In genomic region chr9:105557804-105558610, GRCh38 we compare ENCODE assay signal across 9 cellular contexts. TPM values are rescaled to one million over a fixed set of nuclear protein-coding genes. Genes with fewer than 3 reads are reported as not detected.
DNase-seq lines count a peak whose midpoint lies in the region; ATAC-seq, FAIRE-seq and TF ChIP-seq lines count a peak whose summit lies in the region.
"Had no signal": no experiment of that assay in that cellular context is flagged by ENCODE, and none has a peak within 500 bp of the region (broad histone marks: within the 10 kb centered on the region; RNA-seq: fewer than 3 reads in every experiment).

Gene FKTN (plus strand): TSS chr9:105558131. CDS start chr9:105575033, 16,902 bp downstream.

- DNase-seq in AG08396 (ENCODE audit: low spot score), result peak; percentile 89
- peak; percentile 82 for DNase-seq in NCI-H226
- peak; percentile 50 to 57 (median 54) for DNase-seq in activated CD4-positive, CD25-positive, alpha-beta regulatory T cell (lab: John Stamatoyannopoulos, UW)
- DNase-seq in central memory CD4-positive, alpha-beta T cell, result peak; percentile 80
- peak; percentile 23 for DNase-seq in keratinocyte (ENCODE audit: low read depth, low spot score)
- peak; percentile 56 to 71 for DNase-seq in stimulated activated CD4-positive, alpha-beta T cell treated with anti-CD3 and anti-CD28 coated beads, Interleukin-15, amount 100 ng/mL, for 1 hour (ENCODE audit: low read depth in 1 of 2, low spot score in 1 of 2)

- peak within 1 kb of the TSS; percentile 69 for H3K9ac ChIP-seq in keratinocyte (ENCODE audit: control insufficient read depth, extremely low read depth, insufficient read depth, low read length)

- H3K79me2 ChIP-seq in keratinocyte (ENCODE audit: control insufficient read depth, insufficient read depth, low read length), result peaks cover 10% of the 10 kb centered on the region

- H3K27me3 ChIP-seq in keratinocyte (ENCODE audit: control insufficient read depth, extremely low read depth, insufficient read depth, low read length), result no peaks in the 10 kb centered on the region

- TF ChIP-seq CTCF in keratinocyte (optimal IDR thresholded peaks at IDR 0.05 in 1 of 3, IDR thresholded peaks at IDR 0.05 in 1 of 3, conservative IDR thresholded peaks at IDR 0.05 in 1 of 3; ENCODE audit: extremely low read depth in 1 of 3, insufficient read depth in 2 of 3, low read length in 3 of 3), result no peak

- dilution Hi-C loops in keratinocyte (cut with MboI; ENCODE audit: extremely low pct_ligation_motif_present, low sequenced_read_pairs), result no loop called here

- peaks cover 0 to under 1% of the 10 kb centered on the region in 2 experiments for H3K36me3 ChIP-seq in keratinocyte (ENCODE audit: control insufficient read depth in 2 of 2, extremely low read depth in 1 of 2, insufficient read depth in 2 of 2, low read length in 2 of 2)

- ATAC-seq in GM18873 (IDR thresholded peaks at IDR 0.05; ENCODE audit: low FRiP score, unreplicated experiment) (peak; percentile 93), HG03135 (IDR thresholded peaks at IDR 0.05; ENCODE audit: unreplicated experiment) (peak; percentile 91)

- no peaks in the 10 kb centered on the region for H3K9me1 ChIP-seq in keratinocyte (ENCODE audit: control insufficient read depth, extremely low read depth, insufficient read depth, low read length)

- H3K27ac ChIP-seq in keratinocyte (ENCODE audit: control insufficient read depth, insufficient read depth, low read length), result peak within 1 kb of the TSS; percentile 52

- peak within 1 kb of the TSS; percentile 99 for H2AFZ ChIP-seq in keratinocyte (ENCODE audit: control insufficient read depth, low read length)

- peak; percentile 81 for FAIRE-seq in keratinocyte (lab: Jason Lieb, UNC)
- FAIRE-seq: TTC549 had no signal

- H3K4me1 ChIP-seq in keratinocyte (ENCODE audit: control insufficient read depth, extremely low read depth, insufficient read depth, low read length), result peaks cover 3% of the 10 kb centered on the region

- H3K9me3 ChIP-seq in keratinocyte (ENCODE audit: control insufficient read depth, low read depth, low read length), result peaks cover 1% of the 10 kb centered on the region

- peak within 1 kb of the TSS; percentile 94 to 95 (median 94) for H3K4me3 ChIP-seq in keratinocyte (ENCODE audit: control insufficient read depth in 2 of 3, extremely low read depth in 1 of 3, insufficient read depth in 2 of 3, low read depth in 1 of 3, low read length in 3 of 3)

- H4K20me1 ChIP-seq in keratinocyte (ENCODE audit: control insufficient read depth, extremely low read depth, insufficient read depth, low read length), result no peaks in the 10 kb centered on the region

- peak within 1 kb of the TSS; percentile 98 for H3K4me2 ChIP-seq in keratinocyte (ENCODE audit: control insufficient read depth, extremely low read depth, insufficient read depth, low read depth, low read length)

RNA-seq across cellular contexts. Expression of gene FKTN, which starts in this region (rescaled TPM):
- 11.0 to 15.9 TPM (median 13.1 TPM) in 3 replicates for polyA plus RNA-seq in keratinocyte
- polyA plus RNA-seq in keratinocyte (2011; ENCODE audit: low read depth), result 18.0 TPM
- polyA plus RNA-seq in keratinocyte (2011; cell fraction: cytosol; rRNA removed), result 5.2 and 12.0 TPM in 2 replicates
- polyA plus RNA-seq in keratinocyte (2011; cell fraction: nucleus; rRNA removed), result 19.5 and 20.9 TPM in 2 replicates
- polyA plus RNA-seq in keratinocyte (2012; ENCODE audit: low replicate concordance), result 6.7 and 10.4 TPM in 2 replicates
- polyA minus RNA-seq in keratinocyte, result 8.9 to 21.6 TPM (median 21.3 TPM) in 3 replicates
- polyA minus RNA-seq in keratinocyte (2011; cell fraction: cytosol; rRNA and poly(A)+ RNA removed), result 9.8 TPM
- 17.8 and 33.4 TPM in 2 replicates for polyA minus RNA-seq in keratinocyte (2011; cell fraction: nucleus; rRNA and poly(A)+ RNA removed)

Comparison
In these comparisons a context has a peak if more than half of its experiments do, and no peak if none do; other contexts are left out.
1. Peak in every context shown above with its lines: DNase-seq, ATAC-seq, H3K4me3 ChIP-seq and H3K27ac ChIP-seq.
2. DNase-seq: peak in every context shown above with its lines; median percentile 89 in AG08396; 82 in NCI-H226; 80 in central memory CD4-positive, alpha-beta T cell; 64 in stimulated activated CD4-positive, alpha-beta T cell treated with anti-CD3 and anti-CD28 coated beads, Interleukin-15, amount 100 ng/mL, for 1 hour; 54 in activated CD4-positive, CD25-positive, alpha-beta regulatory T cell; 23 in keratinocyte.